ENCODE assay signal across 20 cellular contexts in genomic region chr14:100364403-100364802, GRCh38. TPM values are rescaled to one million over a fixed set of nuclear protein-coding genes. Genes with fewer than 3 reads are reported as not detected.
A peak's percentile ranks its signal among the peaks of the same experiment; 100 is the strongest.
DNase-seq lines count a peak whose midpoint lies in the region; ATAC-seq and TF ChIP-seq lines count a peak whose summit lies in the region.
"Had no signal": no experiment of that assay in that cellular context is flagged by ENCODE, and none has a peak within 500 bp of the region (broad histone marks: within the 10 kb centered on the region; RNA-seq: fewer than 3 reads in every experiment).

No MANE protein-coding gene starts in this region.

- peak in 1 of 2 donors; percentile 29 for TF ChIP-seq POLR2A in adrenal gland (IDR thresholded peaks at IDR 0.05)

- H3K27me3 Mint-ChIP-seq in activated CD4-positive, alpha-beta memory T cell treated with anti-CD3 and anti-CD28 coated beads, Interleukin-2, amount 10 ng/mL, durations not matched to agents 7 days and 5 days = no peaks in the 10 kb centered on the region
- no peaks in the 10 kb centered on the region for H3K27me3 Mint-ChIP-seq in activated CD4-positive, alpha-beta memory T cell treated with anti-CD3 and anti-CD28 coated beads for 36 hours

- no peak overlapping the region for H3K4me3 ChIP-seq in adrenal gland
- H3K4me3 ChIP-seq in colonic mucosa = no peak overlapping the region
- H3K4me3 ChIP-seq: A549, BLaER1, GM12878, GM23248, HAP-1 had no signal

- POLR2A ChIA-PET in activated CD4-positive, alpha-beta memory T cell treated with anti-CD3 and anti-CD28 coated beads, Interleukin-2, amount 10 ng/mL, durations not matched to agents 7 days and 5 days (lab: Charles Lee) = interaction anchor here (4.3 kb wide), 1 partner anchor 11 kb away, joined by 21 read pairs; the partner anchor contains the start of gene WDR25
- POLR2A ChIA-PET in activated CD4-positive, alpha-beta memory T cell treated with anti-CD3 and anti-CD28 coated beads for 36 hours (lab: Charles Lee) = interaction anchor here (0.6 to 1.0 kb wide), 3 partner anchors 10 to 14 kb away, joined by 3 read pairs; a partner anchor contains a TSS

- H3K27ac Mint-ChIP-seq in activated CD4-positive, alpha-beta memory T cell treated with anti-CD3 and anti-CD28 coated beads, Interleukin-2, amount 10 ng/mL, durations not matched to agents 7 days and 5 days = peak overlapping the region; percentile 37
- H3K27ac Mint-ChIP-seq in activated CD4-positive, alpha-beta memory T cell treated with anti-CD3 and anti-CD28 coated beads for 36 hours = no peak overlapping the region
- H3K27ac Mint-ChIP-seq: CD8-positive, alpha-beta T cell had no signal

- no peaks in the 10 kb centered on the region for H3K9me3 ChIP-seq in adrenal gland (replicated peaks in 1 of 3)
- H3K9me3 ChIP-seq in colonic mucosa = no peaks in the 10 kb centered on the region
- H3K9me3 ChIP-seq: A549, BLaER1, HAP-1 had no signal

- H3K27ac ChIP-seq in adrenal gland (peak overlapping the region in 4 of 5 donors; percentile 35 to 88 (median 68)), colonic mucosa (no peak overlapping the region)
- H3K27ac ChIP-seq: A549, BLaER1, GM23248, HL-60 had no signal

- H3K4me1 ChIP-seq in adrenal gland (replicated peaks in 1 of 2) (peaks cover 14 to 30% of the 10 kb centered on the region in 2 donors), colonic mucosa (no peaks in the 10 kb centered on the region)
- H3K4me1 ChIP-seq: A549, BLaER1 had no signal

- no peaks in the 10 kb centered on the region for H3K9me3 Mint-ChIP-seq in activated CD4-positive, alpha-beta memory T cell treated with anti-CD3 and anti-CD28 coated beads, Interleukin-2, amount 10 ng/mL, durations not matched to agents 7 days and 5 days
- H3K9me3 Mint-ChIP-seq in activated CD4-positive, alpha-beta memory T cell treated with anti-CD3 and anti-CD28 coated beads for 36 hours = no peaks in the 10 kb centered on the region
- H3K9me3 Mint-ChIP-seq: CD8-positive, alpha-beta T cell had no signal

- CTCF ChIA-PET in activated CD4-positive, alpha-beta memory T cell treated with anti-CD3 and anti-CD28 coated beads, Interleukin-2, amount 10 ng/mL, durations not matched to agents 7 days and 5 days (lab: Charles Lee) = interaction anchor here (0.8 to 2.0 kb wide), 2 partner anchors 9 to 13 kb away, joined by 3 to 4 read pairs; no protein-coding TSS in a partner anchor
- CTCF ChIA-PET in activated CD4-positive, alpha-beta memory T cell treated with anti-CD3 and anti-CD28 coated beads for 36 hours (lab: Charles Lee) = interaction anchor here (1.2 kb wide), 1 partner anchor 9 kb away, joined by 4 read pairs; no protein-coding TSS in a partner anchor

- peaks cover 72% of the 10 kb centered on the region for H3K4me1 Mint-ChIP-seq in activated CD4-positive, alpha-beta memory T cell treated with anti-CD3 and anti-CD28 coated beads, Interleukin-2, amount 10 ng/mL, durations not matched to agents 7 days and 5 days
- H3K4me1 Mint-ChIP-seq in activated CD4-positive, alpha-beta memory T cell treated with anti-CD3 and anti-CD28 coated beads for 36 hours (ENCODE audit: low read depth) = peaks cover 49% of the 10 kb centered on the region

- H3K9ac ChIP-seq in colonic mucosa (ENCODE audit: low read depth in 2 of 2, low read length in 2 of 2) = no peak overlapping the region
- H3K9ac ChIP-seq: BLaER1, GM23248 had no signal

- H3K36me3 ChIP-seq in adrenal gland (replicated peaks in 1 of 2) (peaks cover 0 to 31% of the 10 kb centered on the region in 2 donors), colonic mucosa (peaks cover 4% of the 10 kb centered on the region)

- 19 to 38% (median 35%) methylated on average over 1 of the region's 1 CpG for WGBS in adrenal gland, 4 donors

- intact Hi-C loops in activated CD4-positive, alpha-beta memory T cell treated with anti-CD3 and anti-CD28 coated beads for 36 hours (cut with micrococcal nuclease) = no loop called here
- intact Hi-C loops in adrenal gland (cut with DNase I) = no loop called here
- intact Hi-C loops in colonic mucosa (cut with DNase I) = no loop called here

- H3K27me3 ChIP-seq in adrenal gland = no peaks in the 10 kb centered on the region
- no peaks in the 10 kb centered on the region for H3K27me3 ChIP-seq in colonic mucosa
- H3K27me3 ChIP-seq: BLaER1 had no signal

- TF ChIP-seq CTCF in adrenal gland (IDR thresholded peaks at IDR 0.05) (no peak), omental fat pad (IDR thresholded peaks at IDR 0.05) (no peak), colonic mucosa (IDR thresholded peaks at IDR 0.05) (no peak)

- no peak for DNase-seq in activated CD4-positive, alpha-beta memory T cell treated with anti-CD3 and anti-CD28 coated beads, Interleukin-2, amount 10 ng/mL, durations not matched to agents 7 days and 5 days
- no peak for DNase-seq in activated CD4-positive, alpha-beta memory T cell treated with anti-CD3 and anti-CD28 coated beads for 36 hours
- peak in 1 of 7 donors; percentile 56 for DNase-seq in adrenal gland
- peak; percentile 35 for DNase-seq in iris pigment epithelial cell (ENCODE audit: low read depth)
- no peak for DNase-seq in omental fat pad (ENCODE audit: low spot score)
- no peak for DNase-seq in colonic mucosa
- no peak for DNase-seq in CD1c-positive myeloid dendritic cell (ENCODE audit: extremely low spot score)
- no peak for DNase-seq in NAMALWA (ENCODE audit: low spot score)
- DNase-seq: Calu3; CD8-positive, alpha-beta T cell; DMS79 treated with DMSO at 0.1 percent for 48 hours; GM23248 had no signal

- peak; percentile 42 for ATAC-seq in omental fat pad (ENCODE audit: low FRiP score)
- ATAC-seq: A549; CD8-positive, alpha-beta T cell; GM12878 had no signal

- no peak overlapping the region for H3K4me3 Mint-ChIP-seq in activated CD4-positive, alpha-beta memory T cell treated with anti-CD3 and anti-CD28 coated beads, Interleukin-2, amount 10 ng/mL, durations not matched to agents 7 days and 5 days
- no peak overlapping the region for H3K4me3 Mint-ChIP-seq in activated CD4-positive, alpha-beta memory T cell treated with anti-CD3 and anti-CD28 coated beads for 36 hours
- H3K4me3 Mint-ChIP-seq: CD14-positive monocyte; CD8-positive, alpha-beta T cell had no signal

- peaks cover 83% of the 10 kb centered on the region for H3K36me3 Mint-ChIP-seq in activated CD4-positive, alpha-beta memory T cell treated with anti-CD3 and anti-CD28 coated beads, Interleukin-2, amount 10 ng/mL, durations not matched to agents 7 days and 5 days (ENCODE audit: low read depth)
- peaks cover 82% of the 10 kb centered on the region for H3K36me3 Mint-ChIP-seq in activated CD4-positive, alpha-beta memory T cell treated with anti-CD3 and anti-CD28 coated beads for 36 hours

RNA-seq across cellular contexts. Expression of gene WDR25, which starts 11.9 kb away (rescaled TPM):
- 1 to 10 TPM; 6.1 to 6.9 TPM for total RNA-seq in activated CD4-positive, alpha-beta memory T cell treated with anti-CD3 and anti-CD28 coated beads, Interleukin-2, amount 10 ng/mL, durations not matched to agents 7 days and 5 days
- 1 to 10 TPM; 6.6 to 7.5 TPM for total RNA-seq in activated CD4-positive, alpha-beta memory T cell treated with anti-CD3 and anti-CD28 coated beads for 36 hours
- 10 to 100 TPM in 7 of 8 donors, 1 to 10 TPM in 1; 6.1 to 18.7 (median 13.0) TPM for total RNA-seq in adrenal gland
- 10 to 100 TPM in 2 of 3 donors, 1 to 10 TPM in 1; 7.4 to 12.7 (median 10.5) TPM for polyA plus RNA-seq in adrenal gland
- total RNA-seq in omental fat pad = 10 to 100 TPM in 3 of 4 donors, 1 to 10 TPM in 1; 8.6 to 11.2 (median 10.3) TPM
- 10 to 100 TPM in 1 of 2 donors, 1 to 10 TPM in 1; 5.8 to 12.4 TPM for total RNA-seq in colonic mucosa

RNA-seq across cellular contexts. Expression of gene SLC25A47, which starts 41.3 kb away (rescaled TPM):
- total RNA-seq in activated CD4-positive, alpha-beta memory T cell treated with anti-CD3 and anti-CD28 coated beads, Interleukin-2, amount 10 ng/mL, durations not matched to agents 7 days and 5 days = not detected
- total RNA-seq in activated CD4-positive, alpha-beta memory T cell treated with anti-CD3 and anti-CD28 coated beads for 36 hours = not detected
- total RNA-seq in adrenal gland (under 1 TPM in 1 of 8 donors, not detected in 7; 0.14 TPM), omental fat pad (under 1 TPM in 1 of 4 donors, not detected in 3; 0.37 TPM), colonic mucosa (not detected)
- under 1 TPM in 1 of 3 donors, not detected in 2; 0.07 TPM for polyA plus RNA-seq in adrenal gland
- total RNA-seq: Calu3; CD8-positive, alpha-beta T cell; GM12878; GM23248; H4 had no signal
- polyA plus RNA-seq: A549, AG04450, CD14-positive monocyte, GM23248 had no signal

RNA-seq across cellular contexts. Expression of gene SLC25A29, which starts 58.2 kb away (rescaled TPM):
- 1 to 10 TPM; 8.2 to 8.9 TPM for total RNA-seq in activated CD4-positive, alpha-beta memory T cell treated with anti-CD3 and anti-CD28 coated beads, Interleukin-2, amount 10 ng/mL, durations not matched to agents 7 days and 5 days
- 10 to 100 TPM; 14.9 to 15.7 TPM for total RNA-seq in activated CD4-positive, alpha-beta memory T cell treated with anti-CD3 and anti-CD28 coated beads for 36 hours
- 100 to 1,000 TPM in 2 of 8 donors, 10 to 100 TPM in 6; 34.4 to 118 (median 88.4) TPM for total RNA-seq in adrenal gland
- 100 to 1,000 TPM in 2 of 3 donors, 1 to 10 TPM in 1; 9.0 to 277 (median 150) TPM for polyA plus RNA-seq in adrenal gland
- total RNA-seq in omental fat pad = 10 to 100 TPM; 29.7 to 72.2 (median 50.2) TPM
- 10 to 100 TPM; 28.6 to 34.8 TPM for total RNA-seq in colonic mucosa
